In genomic region chr1:201468501-201468843, GRCh38 we compare ENCODE assay signal across 7 cellular contexts. TPM values are rescaled to one million over a fixed set of nuclear protein-coding genes. Genes with fewer than 3 reads are reported as not detected.
DNase-seq lines count a peak whose midpoint lies in the region; ATAC-seq and TF ChIP-seq lines count a peak whose summit lies in the region.

No MANE protein-coding gene starts in this region.

- no peaks in the 10 kb centered on the region for H3K4me1 Mint-ChIP-seq in central memory CD8-positive, alpha-beta T cell

- H3K9me3 ChIP-seq in left lung (no peaks in the 10 kb centered on the region), tibial nerve (no peaks in the 10 kb centered on the region)

- intact Hi-C loops in left lung (cut with DNase I), result no loop called here

- peaks cover 85% of the 10 kb centered on the region for H3K27me3 Mint-ChIP-seq in central memory CD8-positive, alpha-beta T cell

- H3K4me3 ChIP-seq in left lung (peak overlapping the region; percentile 58 to 89), tibial nerve (peak overlapping the region; percentile 59 to 91 (median 80))

- no peaks in the 10 kb centered on the region for H3K9me3 Mint-ChIP-seq in central memory CD8-positive, alpha-beta T cell

- DNase-seq in GM13977 (ENCODE audit: low spot score), result peak; percentile 64
- DNase-seq in NCI-H146 treated with DMSO at 0.1 percent for 48 hours (lab: John Stamatoyannopoulos, UW; ENCODE audit: unreplicated experiment), result peak; percentile 4
- no peak for DNase-seq in central memory CD8-positive, alpha-beta T cell (ENCODE audit: low spot score in 2 of 2)
- peak in 1 of 2 donors; percentile 83 for DNase-seq in left lung
- no peak for DNase-seq in tibial nerve (ENCODE audit: low spot score in 2 of 2)
- DNase-seq in NCI-H1436 (lab: John Stamatoyannopoulos, UW), result no peak

- H3K36me3 ChIP-seq in left lung, result peaks cover 0 to 19% of the 10 kb centered on the region in 2 donors
- H3K36me3 ChIP-seq in tibial nerve, result peaks cover 0 to 31% (median 4%) of the 10 kb centered on the region in 3 donors

- H3K27ac Mint-ChIP-seq in central memory CD8-positive, alpha-beta T cell (ENCODE audit: low read depth), result no peak overlapping the region

- TF ChIP-seq EP300 in tibial nerve (IDR thresholded peaks at IDR 0.05), result no peak

- in situ Hi-C loops in GM13977 (cut with MboI; ENCODE audit: low pct_unique_long_range_greater_than_20kb, low sequenced_read_pairs, unreplicated experiment), result no loop called here

- ATAC-seq in GM21825 (IDR thresholded peaks at IDR 0.05; ENCODE audit: unreplicated experiment) (peak; percentile 39), left lung (peak; percentile 14)
- ATAC-seq in central memory CD8-positive, alpha-beta T cell (replicated peaks; ENCODE audit: extremely low read depth, poor library complexity, severe bottlenecking), result no peak

- WGBS in tibial nerve, 2 donors, result 0% methylated on average over 2 to 36 of the region's 44 CpGs

- no peak for TF ChIP-seq POLR2A in tibial nerve (IDR thresholded peaks at IDR 0.05)

- TF ChIP-seq CTCF in GM13977 (IDR thresholded peaks at IDR 0.05; ENCODE audit: extremely low read depth, insufficient read depth, missing control alignments) (no peak), left lung (IDR thresholded peaks at IDR 0.05) (no peak), tibial nerve (IDR thresholded peaks at IDR 0.05) (no peak)

- peaks cover 0 to 32% of the 10 kb centered on the region in 2 donors for H3K27me3 ChIP-seq in left lung
- no peaks in the 10 kb centered on the region for H3K27me3 ChIP-seq in tibial nerve

- H3K27ac ChIP-seq in left lung, result peak overlapping the region; percentile 82 to 91
- H3K27ac ChIP-seq in tibial nerve, result peak overlapping the region; percentile 95 to 100 (median 96)

- peaks cover 11 to 37% of the 10 kb centered on the region in 2 donors for H3K4me1 ChIP-seq in left lung
- peaks cover 0 to 70% (median 29%) of the 10 kb centered on the region in 4 donors for H3K4me1 ChIP-seq in tibial nerve

- peak overlapping the region; percentile 43 for H3K4me3 Mint-ChIP-seq in central memory CD8-positive, alpha-beta T cell

- peaks cover 1% of the 10 kb centered on the region for H3K36me3 Mint-ChIP-seq in central memory CD8-positive, alpha-beta T cell (ENCODE audit: insufficient read depth)

RNA-seq across cellular contexts. Expression of gene PHLDA3, which starts 0.5 kb away (rescaled TPM):
- total RNA-seq in left lung, result 10 to 100 TPM; 46.8 to 82.7 TPM
- total RNA-seq in tibial nerve, result 100 to 1,000 TPM; 243 to 301 (median 271) TPM

RNA-seq across cellular contexts. Expression of gene CSRP1, which starts 38.5 kb away (rescaled TPM):
- total RNA-seq in left lung, result 100 to 1,000 TPM; 216 to 235 TPM
- 1,000 to 10,000 TPM in 3 of 4 donors, 100 to 1,000 TPM in 1; 548 to 1,751 (median 1,444) TPM for total RNA-seq in tibial nerve

RNA-seq across cellular contexts. Expression of gene TNNI1, which starts 46.9 kb away (rescaled TPM):
- under 1 TPM in 1 of 2 donors, not detected in 1; 0.38 TPM for total RNA-seq in left lung
- total RNA-seq in tibial nerve, result 1 to 10 TPM in 1 of 4 donors, under 1 TPM in 1, not detected in 2; under 0.01 to 3.5 TPM

Comparison
In these comparisons a context has a peak if more than half of its experiments do, and no peak if none do; other contexts are left out.
1. DNase-seq: peak in GM13977 (single experiment) and NCI-H146 treated with DMSO at 0.1 percent for 48 hours (single experiment); none in central memory CD8-positive, alpha-beta T cell (0 of 2), tibial nerve (0 of 2) and NCI-H1436 (single experiment).